Comparison of ENCODE assay signal across 1 cellular context in the genomic region with DNA sequence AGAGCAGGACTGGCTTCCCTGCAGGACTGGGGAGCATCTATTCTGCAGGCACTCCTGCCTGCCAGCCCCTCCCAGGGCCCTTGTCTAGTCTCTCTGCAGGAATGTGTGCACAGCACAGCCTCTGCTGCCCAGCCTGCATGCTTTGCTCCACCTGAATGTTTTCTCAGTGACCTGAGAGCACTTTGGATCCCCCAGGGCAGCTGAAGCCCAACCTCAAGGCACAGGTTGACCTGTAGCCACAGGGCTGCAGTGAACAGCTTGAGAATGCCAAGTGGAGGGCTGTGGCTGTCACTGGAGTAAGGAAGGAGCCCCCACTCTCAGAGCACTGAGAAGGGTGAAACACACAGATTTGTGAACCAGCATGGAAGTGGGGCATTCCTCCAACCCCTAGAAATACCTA.
TF ChIP-seq lines count a peak whose summit lies in the region.

No MANE protein-coding gene starts in this region.

TF ChIP-seq in H1, 55 proteins besides CTCF, POLR2A, EP300 and RAD21:
- TF ChIP-seq, protein P1, sequence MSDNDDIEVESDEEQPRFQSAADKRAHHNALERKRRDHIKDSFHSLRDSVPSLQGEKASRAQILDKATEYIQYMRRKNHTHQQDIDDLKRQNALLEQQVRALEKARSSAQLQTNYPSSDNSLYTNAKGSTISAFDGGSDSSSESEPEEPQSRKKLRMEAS (IDR thresholded peaks at IDR 0.05) = no peak
- TF ChIP-seq NRF1 (IDR thresholded peaks at IDR 0.05; ENCODE audit: low read depth, low read length) = no peak
- no peak for TF ChIP-seq MAFK (IDR thresholded peaks at IDR 0.05; ENCODE audit: low read depth, low read length)
- no peak for TF ChIP-seq RNF2 (IDR thresholded peaks at IDR 0.05; ENCODE audit: borderline replicate concordance, low read depth, low read length, missing control alignments, poor library complexity, severe bottlenecking)
- TF ChIP-seq TCF12 (IDR thresholded peaks at IDR 0.05; ENCODE audit: low read depth, low read length) = no peak
- no peak for TF ChIP-seq YY1 (IDR thresholded peaks at IDR 0.05; ENCODE audit: low read depth, low read length)
- TF ChIP-seq BRCA1 (IDR thresholded peaks at IDR 0.05; ENCODE audit: low read depth, low read length) = no peak
- TF ChIP-seq HDAC2 (IDR thresholded peaks at IDR 0.05; ENCODE audit: borderline replicate concordance in 1 of 2, low read depth in 2 of 2, low read length in 2 of 2) = no peak
TF ChIP-seq in H1: peak in this region for 0.
